20 cellular contexts compared by ENCODE assay signal in the genomic region with DNA sequence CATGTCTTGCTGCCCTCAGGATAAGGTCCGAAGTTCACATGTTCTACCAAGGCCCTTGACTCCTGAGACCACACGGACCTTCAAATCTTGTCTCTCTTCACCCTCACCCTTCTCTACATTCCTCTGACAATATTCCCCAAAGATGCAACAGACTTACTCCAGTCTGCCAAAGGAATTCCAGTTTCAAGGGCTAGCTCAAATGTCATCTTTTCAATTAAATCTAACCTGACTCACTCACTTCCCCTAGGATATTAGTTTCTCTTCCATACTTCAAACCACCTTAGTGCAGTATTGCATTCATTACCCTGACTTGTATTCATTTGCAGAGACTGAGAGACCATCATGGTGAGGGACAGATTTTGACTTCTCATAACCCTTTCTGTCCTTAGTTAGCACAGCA. TPM values are rescaled to one million over a fixed set of nuclear protein-coding genes. Genes with fewer than 3 reads are reported as not detected.
DNase-seq lines count a peak whose midpoint lies in the region; ATAC-seq and TF ChIP-seq lines count a peak whose summit lies in the region.
"Had no signal": no experiment of that assay in that cellular context is flagged by ENCODE, and none has a peak within 500 bp of the region (broad histone marks: within the 10 kb centered on the region; RNA-seq: fewer than 3 reads in every experiment).

No MANE protein-coding gene starts in this region.

- H3K36me3 ChIP-seq in BLaER1 treated with 17β-estradiol and CSF1 and Interleukin-3, amounts not matched to agents 10 nM and 100 nM, result no peaks in the 10 kb centered on the region
- no peaks in the 10 kb centered on the region for H3K36me3 ChIP-seq in testis (ENCODE audit: low read depth, missing control alignments)
- H3K36me3 ChIP-seq: SJCRH30 had no signal

- no peak overlapping the region for H3K27ac ChIP-seq in BLaER1 treated with 17β-estradiol and CSF1 and Interleukin-3, amounts not matched to agents 10 nM and 100 nM
- no peak overlapping the region for H3K27ac ChIP-seq in testis
- H3K27ac ChIP-seq: SJCRH30 had no signal

- peaks cover 0 to 16% (median 0%) of the 10 kb centered on the region in 11 experiments; a peak in 3 of 22 replicates for H3K27me3 ChIP-seq in BLaER1 treated with 17β-estradiol and CSF1 and Interleukin-3, amounts not matched to agents 10 nM and 100 nM
- no peaks in the 10 kb centered on the region for H3K27me3 ChIP-seq in testis
- H3K27me3 ChIP-seq: SJCRH30 had no signal

- intact Hi-C loops in testis (cut with DNase I; ENCODE audit: low total_unique reads), result no loop called here

- TF ChIP-seq CTCF in AG10803 (conservative IDR thresholded peaks at IDR 0.05; ENCODE audit: low read length) (no peak), testis (IDR thresholded peaks at IDR 0.05) (no peak)

- peak overlapping the region in 7 of 11 experiments; percentile 66 to 80 (median 76); a peak in 8 of 22 replicates for H3K4me2 ChIP-seq in BLaER1 treated with 17β-estradiol and CSF1 and Interleukin-3, amounts not matched to agents 10 nM and 100 nM

- no peaks in the 10 kb centered on the region for H3K9me3 ChIP-seq in BLaER1 treated with 17β-estradiol and CSF1 and Interleukin-3, amounts not matched to agents 10 nM and 100 nM (replicated peaks in 1 of 11)
- no peaks in the 10 kb centered on the region for H3K9me3 ChIP-seq in testis
- H3K9me3 ChIP-seq: SJCRH30 had no signal

- peaks cover 0 to 9% (median 0%) of the 10 kb centered on the region in 11 experiments; a peak in 4 of 22 replicates for H4K20me1 ChIP-seq in BLaER1 treated with 17β-estradiol and CSF1 and Interleukin-3, amounts not matched to agents 10 nM and 100 nM

- peaks cover 15 to 70% (median 45%) of the 10 kb centered on the region in 10 experiments for H3K4me1 ChIP-seq in BLaER1 treated with 17β-estradiol and CSF1 and Interleukin-3, amounts not matched to agents 10 nM and 100 nM
- no peaks in the 10 kb centered on the region for H3K4me1 ChIP-seq in testis
- H3K4me1 ChIP-seq: SJCRH30 had no signal

- no peak overlapping the region for H3K4me3 ChIP-seq in AG10803 (ENCODE audit: low read length)
- no peak overlapping the region for H3K4me3 ChIP-seq in BLaER1 treated with 17β-estradiol and CSF1 and Interleukin-3, amounts not matched to agents 10 nM and 100 nM
- H3K4me3 ChIP-seq in testis, result no peak overlapping the region
- H3K4me3 ChIP-seq: K562, SJCRH30 had no signal

- DNase-seq in AG10803 (ENCODE audit: low read depth) (peak; percentile 13), HT1080 (ENCODE audit: low read depth) (peak; percentile 26), fibroblast of peridontal ligament (ENCODE audit: extremely low read depth) (peak; percentile 38), NCI-H1048 (lab: John Stamatoyannopoulos, UW) (no peak), testis (no peak)
- DNase-seq: C1 segment of cervical spinal cord; CD8-positive, alpha-beta T cell; DND-41; GDM1; MM.1S; NCI-H1092 treated with DMSO at 0.1 percent for 48 hours; NCI-H146; NCI-H2029; NCI-H2171 treated with DMSO at 0.1 percent for 48 hours; NCI-H524 treated with DMSO at 0.1 percent for 48 hours; NCI-H82; SJCRH30 had no signal

- no peak overlapping the region for H3K9ac ChIP-seq in BLaER1 treated with 17β-estradiol and CSF1 and Interleukin-3, amounts not matched to agents 10 nM and 100 nM

- ATAC-seq in GM21619 (IDR thresholded peaks at IDR 0.05; ENCODE audit: unreplicated experiment), result no peak
- ATAC-seq: CD8-positive, alpha-beta T cell; K562 had no signal

- WGBS in testis, 2 donors, result 86 to 93% methylated on average over 2 of the region's 2 CpGs

- no peak for TF ChIP-seq POLR2A in testis (IDR thresholded peaks at IDR 0.05)

RNA-seq across cellular contexts. Expression of gene ADCY9, which starts 59.6 kb away (rescaled TPM):
- total RNA-seq in HT1080 (2014; rRNA removed; shearing (Covaris generic)), result 7.9 and 8.7 TPM in 2 replicates
- polyA plus RNA-seq in HT1080 (2015; cell fraction: cytosol; rRNA removed), result 5.3 and 5.7 TPM in 2 replicates
- polyA plus RNA-seq in HT1080 (2015; cell fraction: nucleus; rRNA removed), result 5.8 and 7.4 TPM in 2 replicates
- 10 to 100 TPM; 52.8 to 77.2 TPM for total RNA-seq in testis
- 19.0 TPM for polyA plus RNA-seq in testis (ENCODE audit: insufficient read depth, low read depth, low replicate concordance)

Comparison
In these comparisons a context has a peak if more than half of its experiments do, and no peak if none do; other contexts are left out.
1. DNase-seq: peak in AG10803 (single experiment), HT1080 (single experiment) and fibroblast of peridontal ligament (single experiment); none in NCI-H1048 (single experiment) and testis (single experiment).